1 cellular context compared by ENCODE assay signal in genomic region chr9:37424686-37425297, GRCh38.
A peak's percentile ranks its signal among the peaks of the same experiment; 100 is the strongest.
TF ChIP-seq lines count a peak whose summit lies in the region.

No MANE protein-coding gene starts in this region.

TF ChIP-seq in K562, 482 proteins besides CTCF, POLR2A, EP300 and RAD21:
- TF ChIP-seq RBFOX2 (IDR thresholded peaks at IDR 0.05; ENCODE audit: low read depth, low read length) (peak; percentile 62), POLR2G (IDR thresholded peaks at IDR 0.05; ENCODE audit: low read depth, low read length) (peak; percentile 40), ZNF311 (CRISPR knock-in tag; IDR thresholded peaks at IDR 0.05) (no peak)
